ENCODE assay signal across 17 cellular contexts in genomic region chr4:91963489-91963888, GRCh38.
DNase-seq lines count a peak whose midpoint lies in the region; ATAC-seq and TF ChIP-seq lines count a peak whose summit lies in the region.
"Had no signal": no experiment of that assay in that cellular context is flagged by ENCODE, and none has a peak within 500 bp of the region (broad histone marks: within the 10 kb centered on the region; RNA-seq: fewer than 3 reads in every experiment).

No MANE protein-coding gene starts in this region.

- dilution Hi-C loops in mammary epithelial cell (cut with HindIII; ENCODE audit: low sequenced_read_pairs), result no loop called here

- DNase-seq in A172 (ENCODE audit: low spot score) (peak; percentile 47), M059J (ENCODE audit: low read depth) (peak; percentile 0), mammary epithelial cell (peak; percentile 23), hepatocyte (ENCODE audit: low spot score) (no peak), left lobe of liver (ENCODE audit: low spot score) (no peak), activated gamma-delta T cell treated with Interleukin-2 at 50 U/mL for 16 hours (no peak)
- no peak for DNase-seq in activated CD4-positive, alpha-beta T cell treated with anti-CD3 and anti-CD28 coated beads for 1 hour
- DNase-seq: activated gamma-delta T cell; CD4-positive, CD25-positive, alpha-beta regulatory T cell; effector memory CD4-positive, alpha-beta T cell; glutamatergic neuron; mucosa of descending colon; occipital lobe; stimulated activated CD4-positive, alpha-beta T cell treated with anti-CD3 and anti-CD28 coated beads, Interleukin-4, amount 100 ng/mL, for 24 hours; T-helper 1 cell had no signal

- no peak overlapping the region for H3K27ac ChIP-seq in mammary epithelial cell (ENCODE audit: insufficient read depth, low read depth, low read length)
- H3K27ac ChIP-seq in hepatocyte, result no peak overlapping the region
- H3K27ac ChIP-seq in gastroesophageal sphincter, result no peak overlapping the region

- H3K9ac ChIP-seq in mammary epithelial cell (ENCODE audit: insufficient read depth, low read length), result no peak overlapping the region

- intact Hi-C loops in mammary epithelial cell (cut with micrococcal nuclease), result no loop called here

- TF ChIP-seq CTCF in mammary epithelial cell (conservative IDR thresholded peaks at IDR 0.05 in 1 of 2, IDR thresholded peaks at IDR 0.05 in 1 of 2; ENCODE audit: extremely low read depth in 1 of 2, insufficient read depth in 1 of 2, low read depth in 1 of 2, low read length in 2 of 2) (no peak), hepatocyte (IDR thresholded peaks at IDR 0.05; ENCODE audit: poor library complexity) (no peak), gastroesophageal sphincter (IDR thresholded peaks at IDR 0.05) (no peak)

- TF ChIP-seq POLR2A in gastroesophageal sphincter (IDR thresholded peaks at IDR 0.05), result no peak

- ATAC-seq in gastroesophageal sphincter (no peak), left lobe of liver (no peak)
- ATAC-seq: activated CD4-positive, CD25-positive, alpha-beta regulatory T cell treated with anti-CD3 and anti-CD28 coated beads, Interleukin-2, amount 50 U/mL, for 24 hours; mucosa of descending colon had no signal

- H3K79me2 ChIP-seq in mammary epithelial cell (ENCODE audit: insufficient read depth, low read length) (no peaks in the 10 kb centered on the region), hepatocyte (no peaks in the 10 kb centered on the region)

- in situ Hi-C loops in mammary epithelial cell (cut with MboI; ENCODE audit: low sequenced_read_pairs in 2 of 2), result no loop called here

- TF ChIP-seq EP300 in gastroesophageal sphincter (IDR thresholded peaks at IDR 0.05), result no peak

- BruUV-seq in mammary epithelial cell (replicated peaks; lab: Mats Ljungman, UMichigan), result no TSS peak

- H2AFZ ChIP-seq in mammary epithelial cell (ENCODE audit: low read depth, low read length) (no peak overlapping the region), hepatocyte (no peak overlapping the region)

- H4K20me1 ChIP-seq in mammary epithelial cell (ENCODE audit: insufficient read depth, low read length) (no peaks in the 10 kb centered on the region), hepatocyte (ENCODE audit: insufficient read depth, poor library complexity, severe bottlenecking) (no peaks in the 10 kb centered on the region)

- H3K4me1 ChIP-seq in mammary epithelial cell (ENCODE audit: insufficient read depth, low read length) (no peaks in the 10 kb centered on the region), hepatocyte (ENCODE audit: insufficient read depth) (peaks cover 7% of the 10 kb centered on the region), gastroesophageal sphincter (no peaks in the 10 kb centered on the region)

- CTCF ChIA-PET in mammary epithelial cell (lab: Charles Lee; ENCODE audit: low non-redundant PET), result no interaction called here

- H3K27me3 ChIP-seq in mammary epithelial cell (ENCODE audit: insufficient read depth, low read length), result no peaks in the 10 kb centered on the region
- no peaks in the 10 kb centered on the region for H3K27me3 ChIP-seq in hepatocyte
- no peaks in the 10 kb centered on the region for H3K27me3 ChIP-seq in gastroesophageal sphincter

- H3K4me3 ChIP-seq in mammary epithelial cell (replicated peaks in 1 of 3; ENCODE audit: insufficient read depth in 1 of 3, low read depth in 2 of 3, low read length in 3 of 3) (no peak overlapping the region), hepatocyte (no peak overlapping the region), gastroesophageal sphincter (no peak overlapping the region)
- H3K4me3 ChIP-seq: mucosa of descending colon had no signal

- H3K36me3 ChIP-seq in mammary epithelial cell (ENCODE audit: insufficient read depth, low read length) (no peaks in the 10 kb centered on the region), hepatocyte (replicated peaks; ENCODE audit: insufficient read depth, low read depth) (no peaks in the 10 kb centered on the region), gastroesophageal sphincter (no peaks in the 10 kb centered on the region)

- no peaks in the 10 kb centered on the region for H3K9me2 ChIP-seq in hepatocyte (replicated peaks; ENCODE audit: insufficient read depth)

- no peak overlapping the region for H3K4me2 ChIP-seq in mammary epithelial cell (ENCODE audit: insufficient read depth, low read depth, low read length)
- peak overlapping the region; percentile 22 for H3K4me2 ChIP-seq in hepatocyte

- H3K9me3 ChIP-seq in mammary epithelial cell (replicated peaks; ENCODE audit: insufficient read depth, low read length), result no peaks in the 10 kb centered on the region
- H3K9me3 ChIP-seq in hepatocyte (ENCODE audit: low read depth), result no peaks in the 10 kb centered on the region
- no peaks in the 10 kb centered on the region for H3K9me3 ChIP-seq in gastroesophageal sphincter
- H3K9me3 ChIP-seq: mucosa of descending colon had no signal

- 17% methylated on average over 3 of the region's 3 CpGs for WGBS in mammary epithelial cell (ENCODE audit: low coverage, missing lambda C conversion rate)
- WGBS in hepatocyte (ENCODE audit: low lambda C conversion rate, missing lambda C conversion rate), result 58% methylated on average over 3 of the region's 3 CpGs
- 2 to 55% methylated on average over 3 of the region's 3 CpGs for WGBS in gastroesophageal sphincter (ENCODE audit: low coverage in 1 of 2), 2 donors

Comparison
In these comparisons a context has a peak if more than half of its experiments do, and no peak if none do; other contexts are left out.
1. DNase-seq: peak in A172 (single experiment), M059J (single experiment) and mammary epithelial cell (single experiment); none in hepatocyte (single experiment), left lobe of liver (single experiment), activated gamma-delta T cell treated with Interleukin-2 at 50 U/mL for 16 hours (single experiment) and activated CD4-positive, alpha-beta T cell treated with anti-CD3 and anti-CD28 coated beads for 1 hour (single experiment).